Comparison of ENCODE assay signal across 1 cellular context in genomic region chr2:108786354-108787208, GRCh38.
TF ChIP-seq lines count a peak whose summit lies in the region.

TSS of gene CCDC138 (plus strand) at chr2:108786771. CDS start at chr2:108786823, 52 bp downstream.

TF ChIP-seq in HepG2, 621 proteins besides CTCF, POLR2A, EP300 and RAD21 (continued from another document and continues in another):
- TF ChIP-seq PRDM15 (CRISPR knock-in tag; IDR thresholded peaks at IDR 0.05) = no peak
- TF ChIP-seq TERF1 (CRISPR knock-in tag; IDR thresholded peaks at IDR 0.05) = no peak
- TF ChIP-seq HCFC1 (IDR thresholded peaks at IDR 0.05; ENCODE audit: low read depth, low read length) = no peak
- no peak for TF ChIP-seq ZNF674 (CRISPR knock-in tag; IDR thresholded peaks at IDR 0.05; ENCODE audit: low read depth)
- no peak for TF ChIP-seq ZFP36L1 (CRISPR knock-in tag; IDR thresholded peaks at IDR 0.05)
- no peak for TF ChIP-seq ZNF251 (CRISPR knock-in tag; IDR thresholded peaks at IDR 0.05)
- TF ChIP-seq DPF2 (CRISPR knock-in tag; IDR thresholded peaks at IDR 0.05; ENCODE audit: borderline replicate concordance, low read depth) = no peak
- TF ChIP-seq HNF1B (CRISPR knock-in tag; IDR thresholded peaks at IDR 0.05) = peak; percentile 95
- no peak; the same call in 1 of the 2 replicates for TF ChIP-seq JDP2 (CRISPR knock-in tag; IDR thresholded peaks at IDR 0.05; ENCODE audit: borderline replicate concordance)
- TF ChIP-seq AGO2 (optimal IDR thresholded peaks at IDR 0.05; ENCODE audit: low read depth, low read length) = peak; percentile 100
- no peak; the same call in 1 of the 2 replicates for TF ChIP-seq ZBTB42 (CRISPR knock-in tag; IDR thresholded peaks at IDR 0.05)
- TF ChIP-seq PTBP1 (IDR thresholded peaks at IDR 0.05; ENCODE audit: low read depth, low read length, poor library complexity, severe bottlenecking) = peak; percentile 75
- no peak for TF ChIP-seq AKNA (CRISPR knock-in tag; IDR thresholded peaks at IDR 0.05; ENCODE audit: borderline replicate concordance)
- no peak for TF ChIP-seq CEBPZ (IDR thresholded peaks at IDR 0.05; ENCODE audit: low read length)
- peak; percentile 61; the same call in 1 of the 2 replicates for TF ChIP-seq ZNF646 (CRISPR knock-in tag; IDR thresholded peaks at IDR 0.05)
- 0 out of 2 replicates have a peak, but pooled peaks have one; percentile 49 for TF ChIP-seq ZNF20 (CRISPR knock-in tag; IDR thresholded peaks at IDR 0.05)
- TF ChIP-seq KLF13 (CRISPR knock-in tag; IDR thresholded peaks at IDR 0.05) = peak; percentile 84; the same call in 1 of the 2 replicates
- peak; percentile 61; the same call in 1 of the 2 replicates for TF ChIP-seq ZSCAN5A (CRISPR knock-in tag; IDR thresholded peaks at IDR 0.05; ENCODE audit: borderline replicate concordance)
- TF ChIP-seq ZNF354B (CRISPR knock-in tag; IDR thresholded peaks at IDR 0.05) = no peak
- no peak for TF ChIP-seq SNAPC2 (CRISPR knock-in tag; IDR thresholded peaks at IDR 0.05)
- TF ChIP-seq GATA4 (IDR thresholded peaks at IDR 0.05; ENCODE audit: borderline replicate concordance, low read depth) = no peak
- 0 out of 2 replicates have a peak, but pooled peaks have one; percentile 18 for TF ChIP-seq HMG20B (CRISPR knock-in tag; conservative IDR thresholded peaks at IDR 0.05)
- 0 out of 2 replicates have a peak, but pooled peaks have one; percentile 43 for TF ChIP-seq ZMYM2 (CRISPR knock-in tag; IDR thresholded peaks at IDR 0.05)
- peak; percentile 17; the same call in 1 of the 2 replicates for TF ChIP-seq HNF4A (CRISPR knock-in tag; IDR thresholded peaks at IDR 0.05)
- TF ChIP-seq ZNF749 (CRISPR knock-in tag; IDR thresholded peaks at IDR 0.05; ENCODE audit: borderline replicate concordance) = no peak; the same call in none of the 2 replicates
